24 cellular contexts compared by ENCODE assay signal in the genomic region with DNA sequence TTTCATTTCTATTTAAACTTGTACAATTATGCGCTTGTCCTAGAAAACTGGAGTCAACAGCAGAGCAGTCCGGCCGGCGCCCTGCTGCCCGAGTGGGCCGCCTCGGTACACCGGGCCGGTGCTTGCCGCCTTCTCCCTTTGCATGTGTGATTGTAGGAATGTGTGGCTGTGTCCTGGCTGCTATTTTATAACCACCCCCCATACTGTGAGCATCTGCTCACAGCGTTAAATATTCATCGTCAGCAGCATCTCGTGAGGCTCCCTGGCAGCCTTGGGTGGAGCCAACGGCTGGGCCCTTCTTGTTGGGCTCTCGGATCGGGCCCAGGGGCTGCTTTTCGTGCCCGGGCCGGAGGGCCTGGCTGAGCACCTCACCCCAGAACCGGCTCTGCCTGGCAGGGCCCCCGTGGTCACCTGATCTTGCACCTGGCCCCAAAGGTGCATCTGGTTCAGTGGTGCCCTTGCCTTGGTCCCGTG. TPM values are rescaled to one million over a fixed set of nuclear protein-coding genes. Genes with fewer than 3 reads are reported as not detected.
A peak's percentile ranks its signal among the peaks of the same experiment; 100 is the strongest.
DNase-seq lines count a peak whose midpoint lies in the region; ATAC-seq and TF ChIP-seq lines count a peak whose summit lies in the region.
"Had no signal": no experiment of that assay in that cellular context is flagged by ENCODE, and none has a peak within 500 bp of the region (broad histone marks: within the 10 kb centered on the region; RNA-seq: fewer than 3 reads in every experiment).

No MANE protein-coding gene starts in this region.

- H3K4me3 Mint-ChIP-seq in Calu3 (ENCODE audit: low read depth, unreplicated experiment) (no peak overlapping the region), WTC11 (no peak overlapping the region), glutamatergic neuron (ENCODE audit: unreplicated experiment) (peak overlapping the region; percentile 20)
- H3K4me3 Mint-ChIP-seq: activated CD8-positive, alpha-beta T cell treated with anti-CD3 and anti-CD28 coated beads, Interleukin-2, amount 10 ng/mL, durations not matched to agents 7 days and 5 days; activated T-cell treated with anti-CD3 and anti-CD28 coated beads, Interleukin-2, amount 50 U/mL, for 4 hours; GM23338; stimulated activated naive B cell treated with anti-CD40 and anti-IgM and Interleukin-4, amounts not matched to agents 10 μg/mL and 1 μg/mL and 100 μg/mL, for 72 hours had no signal

- H3K9me3 Mint-ChIP-seq in Calu3 (ENCODE audit: low read depth, unreplicated experiment) (no peaks in the 10 kb centered on the region), WTC11 (no peaks in the 10 kb centered on the region), glutamatergic neuron (ENCODE audit: unreplicated experiment) (peaks cover 2% of the 10 kb centered on the region)
- H3K9me3 Mint-ChIP-seq: activated T-cell treated with anti-CD3 and anti-CD28 coated beads, Interleukin-2, amount 50 U/mL, for 4 hours; GM23338; stimulated activated naive B cell treated with anti-CD40 and anti-IgM and Interleukin-4, amounts not matched to agents 10 μg/mL and 1 μg/mL and 100 μg/mL, for 72 hours had no signal

- peaks cover 34% of the 10 kb centered on the region for H3K4me1 ChIP-seq in rectal smooth muscle tissue (ENCODE audit: control insufficient read depth, insufficient read depth, low read length)
- H3K4me1 ChIP-seq: SJCRH30, thyroid gland had no signal

- H3K36me3 Mint-ChIP-seq in Calu3 (ENCODE audit: insufficient read depth, unreplicated experiment) (peaks cover 25% of the 10 kb centered on the region), WTC11 (peaks cover 8% of the 10 kb centered on the region), glutamatergic neuron (ENCODE audit: unreplicated experiment) (no peaks in the 10 kb centered on the region)

- H3K9ac ChIP-seq in rectal smooth muscle tissue (ENCODE audit: low read length), result no peak overlapping the region

- H3K4me3 ChIP-seq in rectal smooth muscle tissue (ENCODE audit: low read length), result no peak overlapping the region
- H3K4me3 ChIP-seq: GM23338, heart left ventricle, SJCRH30, thyroid gland had no signal

- DNase-seq in Calu3 (no peak), WTC11 (ENCODE audit: low spot score) (no peak), glutamatergic neuron (no peak), T-helper 1 cell (no peak), NOMO-1 (lab: John Stamatoyannopoulos, UW; ENCODE audit: unreplicated experiment in 2 of 2) (no peak)
- DNase-seq: activated CD4-positive, CD25-positive, alpha-beta regulatory T cell treated with anti-CD3 and anti-CD28 coated beads, Interleukin-2, amount 50 U/mL, for 72 hours; activated CD8-positive, alpha-beta T cell treated with anti-CD3 and anti-CD28 coated beads, Interleukin-2, amount 10 ng/mL, durations not matched to agents 7 days and 5 days; activated naive CD4-positive, alpha-beta T cell treated with anti-CD3 and anti-CD28 coated beads, Interleukin-2, amount 50 U/mL, for 16 hours; activated T-cell treated with anti-CD3 and anti-CD28 coated beads, Interleukin-2, amount 50 U/mL, for 4 hours; aorta; heart left ventricle; KG1; left colon; NCI-H1436; NCI-H524; SJCRH30; stimulated activated CD4-positive, alpha-beta T cell treated with anti-CD3 and anti-CD28 coated beads, Interleukin-2, amount 100 ng/mL, for 48 hours; stimulated activated naive B cell treated with anti-CD40 and anti-IgM and Interleukin-4, amounts not matched to agents 10 μg/mL and 1 μg/mL and 100 μg/mL, for 72 hours; thyroid gland had no signal

- no TSS peak for BruUV-seq in Calu3 (replicated peaks; lab: Mats Ljungman, UMichigan)

- no peaks in the 10 kb centered on the region for H3K27me3 ChIP-seq in rectal smooth muscle tissue (ENCODE audit: control insufficient read depth, insufficient read depth, low read length)
- H3K27me3 ChIP-seq: heart left ventricle, SJCRH30, thyroid gland had no signal

- H3K27ac Mint-ChIP-seq in Calu3 (ENCODE audit: unreplicated experiment) (peak overlapping the region; percentile 19), WTC11 (peak overlapping the region; percentile 42; the same call in 1 of the 2 replicates), glutamatergic neuron (ENCODE audit: unreplicated experiment) (peak overlapping the region; percentile 55)
- H3K27ac Mint-ChIP-seq: activated CD8-positive, alpha-beta T cell treated with anti-CD3 and anti-CD28 coated beads, Interleukin-2, amount 10 ng/mL, durations not matched to agents 7 days and 5 days; GM23338; stimulated activated naive B cell treated with anti-CD40 and anti-IgM and Interleukin-4, amounts not matched to agents 10 μg/mL and 1 μg/mL and 100 μg/mL, for 72 hours had no signal

- H3K27me3 Mint-ChIP-seq in Calu3 (ENCODE audit: unreplicated experiment) (no peaks in the 10 kb centered on the region), WTC11 (ENCODE audit: low read depth) (no peaks in the 10 kb centered on the region), glutamatergic neuron (ENCODE audit: unreplicated experiment) (peaks cover 1% of the 10 kb centered on the region)
- H3K27me3 Mint-ChIP-seq: stimulated activated naive B cell treated with anti-CD40 and anti-IgM and Interleukin-4, amounts not matched to agents 10 μg/mL and 1 μg/mL and 100 μg/mL, for 72 hours had no signal

- no peak for TF ChIP-seq CTCF in Calu3 (IDR thresholded peaks at IDR 0.05; ENCODE audit: unreplicated experiment)
- TF ChIP-seq CTCF in WTC11 (IDR thresholded peaks at IDR 0.05), result no peak
- TF ChIP-seq CTCF in glutamatergic neuron (IDR thresholded peaks at IDR 0.05; ENCODE audit: partially characterized antibody, unreplicated experiment), result no peak

- peak overlapping the region; percentile 8 for H3K27ac ChIP-seq in rectal smooth muscle tissue (ENCODE audit: low read depth, low read length)
- H3K27ac ChIP-seq: epithelial cell of prostate, SJCRH30, thyroid gland had no signal

- ATAC-seq in WTC11, result no peak
- no peak for ATAC-seq in HG03469 (IDR thresholded peaks at IDR 0.05; ENCODE audit: unreplicated experiment)
- ATAC-seq in GM21381 (IDR thresholded peaks at IDR 0.05; ENCODE audit: unreplicated experiment), result no peak
- ATAC-seq: activated CD8-positive, alpha-beta T cell treated with anti-CD3 and anti-CD28 coated beads, Interleukin-2, amount 10 ng/mL, durations not matched to agents 7 days and 5 days; activated T-cell treated with anti-CD3 and anti-CD28 coated beads, Interleukin-2, amount 50 U/mL, for 4 hours; GM23338; heart left ventricle; left colon; stimulated activated naive B cell treated with anti-CD40 and anti-IgM and Interleukin-4, amounts not matched to agents 10 μg/mL and 1 μg/mL and 100 μg/mL, for 72 hours had no signal

- POLR2A ChIA-PET in WTC11 (lab: Charles Lee), result no interaction called here

- H3K36me3 ChIP-seq in rectal smooth muscle tissue (ENCODE audit: control insufficient read depth, insufficient read depth, low read length), result peaks cover 8% of the 10 kb centered on the region

- H3K4me1 Mint-ChIP-seq in Calu3 (ENCODE audit: low read depth, unreplicated experiment), result no peaks in the 10 kb centered on the region
- H3K4me1 Mint-ChIP-seq in WTC11, result 0 out of 2 replicates have a peak, but pooled peaks cover 3% of the 10 kb centered on the region
- peaks cover 9% of the 10 kb centered on the region for H3K4me1 Mint-ChIP-seq in glutamatergic neuron (ENCODE audit: low read depth, unreplicated experiment)
- H3K4me1 Mint-ChIP-seq: GM23338 had no signal

- CTCF ChIA-PET in Calu3 (lab: Charles Lee) (no interaction called here), WTC11 (lab: Charles Lee) (no interaction called here)

- intact Hi-C loops in Calu3 (cut with micrococcal nuclease; ENCODE audit: unreplicated experiment), result no loop called here

TF ChIP-seq in WTC11, 78 proteins besides CTCF, POLR2A, EP300 and RAD21:
- TF ChIP-seq ZBTB21 (CRISPR knock-in tag; IDR thresholded peaks at IDR 0.05; ENCODE audit: borderline replicate concordance) (no peak), ZNF671 (CRISPR knock-in tag; IDR thresholded peaks at IDR 0.05) (no peak), ZNF423 (CRISPR knock-in tag; IDR thresholded peaks at IDR 0.05) (no peak), ZNF317 (CRISPR knock-in tag; IDR thresholded peaks at IDR 0.05; ENCODE audit: borderline replicate concordance, low read depth) (no peak), ELF4 (CRISPR knock-in tag; IDR thresholded peaks at IDR 0.05; ENCODE audit: low read depth) (no peak), ZNF219 (CRISPR knock-in tag; IDR thresholded peaks at IDR 0.05; ENCODE audit: borderline replicate concordance) (no peak), ATF1 (CRISPR knock-in tag; IDR thresholded peaks at IDR 0.05) (no peak), RORB (CRISPR knock-in tag; IDR thresholded peaks at IDR 0.05) (no peak), ZNF138 (CRISPR knock-in tag; conservative IDR thresholded peaks at IDR 0.05) (no peak)
- TF ChIP-seq, protein P1, sequence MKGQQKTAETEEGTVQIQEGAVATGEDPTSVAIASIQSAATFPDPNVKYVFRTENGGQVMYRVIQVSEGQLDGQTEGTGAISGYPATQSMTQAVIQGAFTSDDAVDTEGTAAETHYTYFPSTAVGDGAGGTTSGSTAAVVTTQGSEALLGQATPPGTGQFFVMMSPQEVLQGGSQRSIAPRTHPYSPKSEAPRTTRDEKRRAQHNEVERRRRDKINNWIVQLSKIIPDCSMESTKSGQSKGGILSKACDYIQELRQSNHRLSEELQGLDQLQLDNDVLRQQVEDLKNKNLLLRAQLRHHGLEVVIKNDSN (CRISPR knock-in tag; IDR thresholded peaks at IDR 0.05), result no peak
- TF ChIP-seq, protein P2, sequence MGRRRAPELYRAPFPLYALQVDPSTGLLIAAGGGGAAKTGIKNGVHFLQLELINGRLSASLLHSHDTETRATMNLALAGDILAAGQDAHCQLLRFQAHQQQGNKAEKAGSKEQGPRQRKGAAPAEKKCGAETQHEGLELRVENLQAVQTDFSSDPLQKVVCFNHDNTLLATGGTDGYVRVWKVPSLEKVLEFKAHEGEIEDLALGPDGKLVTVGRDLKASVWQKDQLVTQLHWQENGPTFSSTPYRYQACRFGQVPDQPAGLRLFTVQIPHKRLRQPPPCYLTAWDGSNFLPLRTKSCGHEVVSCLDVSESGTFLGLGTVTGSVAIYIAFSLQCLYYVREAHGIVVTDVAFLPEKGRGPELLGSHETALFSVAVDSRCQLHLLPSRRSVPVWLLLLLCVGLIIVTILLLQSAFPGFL (CRISPR knock-in tag; IDR thresholded peaks at IDR 0.05; ENCODE audit: borderline replicate concordance), result no peak

RNA-seq across cellular contexts. Expression of a gene that starts 10.6 kb away (rescaled TPM):
- total RNA-seq in Calu3 (2022) (29.3 and 35.7 TPM in 2 replicates), WTC11 (2021) (45.5 to 46.0 TPM (median 45.9 TPM) in 3 replicates), glutamatergic neuron (ENCODE audit: unreplicated experiment) (95.8 TPM)

RNA-seq across cellular contexts. Expression of a gene that starts 32.9 kb away (rescaled TPM):
- 1,011 and 1,166 TPM in 2 replicates for total RNA-seq in Calu3 (2022)
- 3,572 to 3,864 TPM (median 3,852 TPM) in 3 replicates for total RNA-seq in WTC11 (2021)
- 2,255 TPM for total RNA-seq in glutamatergic neuron (ENCODE audit: unreplicated experiment)

RNA-seq across cellular contexts. Expression of a gene that starts 47.3 kb away (rescaled TPM):
- total RNA-seq in Calu3 (2022) (46.3 and 50.9 TPM in 2 replicates), WTC11 (2021) (61.5 to 73.5 TPM (median 68.4 TPM) in 3 replicates), glutamatergic neuron (ENCODE audit: unreplicated experiment) (221 TPM)

RNA-seq across cellular contexts. Expression of a gene that starts 48.5 kb away (rescaled TPM):
- total RNA-seq in Calu3 (2022) (38.0 and 44.7 TPM in 2 replicates), WTC11 (2021) (22.8 to 27.9 TPM (median 24.6 TPM) in 3 replicates), glutamatergic neuron (ENCODE audit: unreplicated experiment) (21.8 TPM)
